ENCODE assay signal across 21 cellular contexts in the genomic region with DNA sequence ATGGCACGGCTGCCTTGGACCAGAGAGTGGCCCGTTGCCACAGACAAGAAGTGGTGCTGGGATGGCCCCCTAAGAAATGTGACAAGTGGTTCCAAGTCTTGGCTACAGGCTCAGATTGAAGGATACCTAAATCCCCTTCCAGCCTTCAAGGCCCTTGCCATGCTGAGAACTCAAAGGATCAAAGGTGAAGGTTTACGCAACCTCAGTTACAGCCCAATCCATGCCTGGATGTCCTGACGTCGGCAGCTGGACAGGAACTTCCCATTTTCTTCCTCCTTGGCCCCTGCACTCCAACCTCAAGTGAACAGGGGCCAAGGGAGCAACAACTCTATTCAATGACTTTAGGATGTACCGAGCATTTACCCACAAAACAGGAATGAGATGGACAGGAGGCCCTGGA.
DNase-seq lines count a peak whose midpoint lies in the region; ATAC-seq, FAIRE-seq and TF ChIP-seq lines count a peak whose summit lies in the region.
"Had no signal": no experiment of that assay in that cellular context is flagged by ENCODE, and none has a peak within 500 bp of the region (broad histone marks: within the 10 kb centered on the region; RNA-seq: fewer than 3 reads in every experiment).

No MANE protein-coding gene starts in this region.

- no peak for TF ChIP-seq POLR2A in IMR-90 (IDR thresholded peaks at IDR 0.05; ENCODE audit: low read depth, low read length)

- H4K91ac ChIP-seq in IMR-90 (ENCODE audit: insufficient read depth, low read depth, low read length) (no peak overlapping the region), neuronal stem cell (ENCODE audit: low read depth, low read length, poor library complexity) (no peak overlapping the region)

- dilution Hi-C loops in IMR-90 (cut with HindIII; ENCODE audit: low sequenced_read_pairs, unreplicated experiment): no loop called here

- H3K36me3 Mint-ChIP-seq in T-cell: no peaks in the 10 kb centered on the region
- H3K36me3 Mint-ChIP-seq: CD4-positive, CD25-positive, alpha-beta regulatory T cell; CD8-positive, alpha-beta memory T cell had no signal

- no peak overlapping the region for H3K27ac Mint-ChIP-seq in T-cell
- H3K27ac Mint-ChIP-seq: CD8-positive, alpha-beta memory T cell; HFFc6 had no signal

- CTCF ChIA-PET in IMR-90 (lab: Yijun Ruan, JAX) (no interaction called here), T-cell (lab: Charles Lee) (no interaction called here)

- H2BK15ac ChIP-seq in IMR-90 (ENCODE audit: low read depth, low read length) (no peak overlapping the region), neuronal stem cell (ENCODE audit: low read length) (no peak overlapping the region)

- no peak overlapping the region for H2AK9ac ChIP-seq in IMR-90 (replicated peaks; ENCODE audit: low read depth, low read length, poor library complexity)

- H3K27me3 ChIP-seq in IMR-90 (ENCODE audit: control insufficient read depth, insufficient read depth, low read length) (peaks cover 49% of the 10 kb centered on the region), neuronal stem cell (ENCODE audit: control insufficient read depth in 3 of 3, insufficient read depth in 3 of 3, low read depth in 1 of 3, low read length in 3 of 3) (peaks cover 0 to 22% (median 0%) of the 10 kb centered on the region in 3 experiments), small intestine (ENCODE audit: control insufficient read depth in 2 of 2, insufficient read depth in 2 of 2, low read length in 2 of 2) (no peaks in the 10 kb centered on the region)
- H3K27me3 ChIP-seq: BLaER1 had no signal

- no peak overlapping the region for H2BK12ac ChIP-seq in neuronal stem cell (ENCODE audit: low read length)

- H3K4me1 ChIP-seq in IMR-90 (ENCODE audit: control insufficient read depth, insufficient read depth, low read length) (no peaks in the 10 kb centered on the region), neuronal stem cell (ENCODE audit: control insufficient read depth in 2 of 2, insufficient read depth in 1 of 2, low read depth in 1 of 2, low read length in 2 of 2) (no peaks in the 10 kb centered on the region), small intestine (ENCODE audit: control insufficient read depth in 2 of 2, insufficient read depth in 1 of 2, low read depth in 1 of 2, low read length in 1 of 2) (no peaks in the 10 kb centered on the region)
- H3K4me1 ChIP-seq: BLaER1, HAP-1 had no signal

- no peak for DNase-seq in IMR-90
- DNase-seq in neuronal stem cell (ENCODE audit: low spot score): no peak
- DNase-seq in small intestine: peak; percentile 23
- no peak for DNase-seq in activated T-cell treated with anti-CD3 and anti-CD28 coated beads for 4 hours
- DNase-seq in T-cell: no peak
- DNase-seq: CD4-positive, CD25-positive, alpha-beta regulatory T cell; CD8-positive, alpha-beta memory T cell; DMS 273 treated with DMSO at 0.1 percent for 48 hours; DMS79; EL; GDM1; GOT3; HFFc6 had no signal

- in situ Hi-C loops in IMR-90 (cut with MboI; ENCODE audit: low sequenced_read_pairs): no loop called here

- H4K5ac ChIP-seq in IMR-90 (ENCODE audit: low read depth, low read length): no peak overlapping the region

- intact Hi-C loops in IMR-90 (cut with micrococcal nuclease): no loop called here

- no peaks in the 10 kb centered on the region for H3K9me3 Mint-ChIP-seq in T-cell
- H3K9me3 Mint-ChIP-seq: HFFc6 had no signal

- no peaks in the 10 kb centered on the region; the same call in 1 of the 2 replicates for H3K9me3 ChIP-seq in IMR-90 (ENCODE audit: control insufficient read depth, insufficient read depth, low read length)
- H3K9me3 ChIP-seq in neuronal stem cell (replicated peaks in 1 of 2; ENCODE audit: control insufficient read depth in 2 of 2, insufficient read depth in 1 of 2, low read depth in 1 of 2, low read length in 2 of 2): no peaks in the 10 kb centered on the region
- H3K9me3 ChIP-seq in small intestine (ENCODE audit: control insufficient read depth, low read depth): no peaks in the 10 kb centered on the region
- H3K9me3 ChIP-seq: BLaER1, HAP-1 had no signal

- no peak for TF ChIP-seq CTCF in IMR-90 (conservative IDR thresholded peaks at IDR 0.05; ENCODE audit: low read depth, low read length)

- H2BK20ac ChIP-seq in IMR-90 (ENCODE audit: low read depth, low read length): no peak overlapping the region

- H3K27ac ChIP-seq in IMR-90 (ENCODE audit: insufficient read depth, low read length) (no peak overlapping the region), neuronal stem cell (replicated peaks; ENCODE audit: low read length) (no peak overlapping the region), small intestine (ENCODE audit: low read depth in 1 of 2, low read length in 1 of 2) (no peak overlapping the region)
- H3K27ac ChIP-seq: BLaER1, C4-2B had no signal

- peaks cover 9 to 22% of the 10 kb centered on the region in 2 donors for H3K27me3 Mint-ChIP-seq in T-cell
- H3K27me3 Mint-ChIP-seq: CD4-positive, CD25-positive, alpha-beta regulatory T cell had no signal

- no peak for ATAC-seq in IMR-90 (ENCODE audit: low read depth)
- no peak for ATAC-seq in T-cell (replicated peaks in 1 of 4)
- no peak for ATAC-seq in HG02938 (IDR thresholded peaks at IDR 0.05; ENCODE audit: unreplicated experiment)
- ATAC-seq: GM12878 had no signal

- FAIRE-seq in small intestine (lab: Jason Lieb, UNC): no peak
- FAIRE-seq: D721Med, GM12878, GM19239, H54 had no signal

- no peak overlapping the region for H3K4ac ChIP-seq in IMR-90 (ENCODE audit: low read depth, low read length)
- H3K4ac ChIP-seq in neuronal stem cell (ENCODE audit: low read length): no peak overlapping the region

- POLR2A ChIA-PET in IMR-90 (lab: Charles Lee; ENCODE audit: unreplicated experiment): no interaction called here
- POLR2A ChIA-PET in T-cell (lab: Charles Lee): no interaction called here

- H3K36me3 ChIP-seq in IMR-90 (ENCODE audit: control insufficient read depth, insufficient read depth, low read length) (no peaks in the 10 kb centered on the region), neuronal stem cell (replicated peaks in 1 of 2; ENCODE audit: control insufficient read depth in 2 of 2, insufficient read depth in 2 of 2, low read length in 2 of 2) (no peaks in the 10 kb centered on the region), small intestine (ENCODE audit: control insufficient read depth in 2 of 2, insufficient read depth in 2 of 2, low read length in 2 of 2) (no peaks in the 10 kb centered on the region)
- H3K36me3 ChIP-seq: BLaER1, HAP-1 had no signal

- H3K4me2 ChIP-seq in IMR-90 (ENCODE audit: low read depth, low read length) (no peak overlapping the region), neuronal stem cell (ENCODE audit: insufficient read depth, low read length, poor library complexity, severe bottlenecking) (no peak overlapping the region)
- H3K4me2 ChIP-seq: BLaER1 had no signal

- no TSS peak for BruUV-seq in IMR-90 (replicated peaks; lab: Mats Ljungman, UMichigan)

- H2BK5ac ChIP-seq in IMR-90 (ENCODE audit: low read depth, low read length, poor library complexity, severe bottlenecking) (no peak overlapping the region), neuronal stem cell (ENCODE audit: low read length) (no peak overlapping the region)

- H3K56ac ChIP-seq in IMR-90 (ENCODE audit: extremely low read depth, insufficient read depth, low read length): no peak overlapping the region

- no peak overlapping the region for H3K9ac ChIP-seq in IMR-90 (ENCODE audit: low read depth, low read length)
- peak overlapping the region; percentile 2 for H3K9ac ChIP-seq in neuronal stem cell (ENCODE audit: low read depth, low read length, poor library complexity)
- H3K9ac ChIP-seq: BLaER1 had no signal

- TF ChIP-seq RAD21 in IMR-90 (IDR thresholded peaks at IDR 0.05; ENCODE audit: low read length): no peak

- no peak overlapping the region for H3K18ac ChIP-seq in IMR-90 (ENCODE audit: low read depth, low read length)
- H3K18ac ChIP-seq in neuronal stem cell (ENCODE audit: low read length): no peak overlapping the region

- no peaks in the 10 kb centered on the region for H3K9me1 ChIP-seq in IMR-90 (ENCODE audit: insufficient read depth, low read length)

- H2AK5ac ChIP-seq in IMR-90 (ENCODE audit: low read depth, low read length) (no peak overlapping the region), neuronal stem cell (ENCODE audit: low read depth, low read length) (no peak overlapping the region)

- H2BK120ac ChIP-seq in IMR-90 (ENCODE audit: low read depth, low read length): no peak overlapping the region
- no peak overlapping the region for H2BK120ac ChIP-seq in neuronal stem cell (ENCODE audit: low read depth, low read length)

- H4K8ac ChIP-seq in IMR-90 (ENCODE audit: low read depth in 2 of 2, low read length in 2 of 2) (no peak overlapping the region), neuronal stem cell (ENCODE audit: low read depth, low read length) (peak overlapping the region; percentile 7)

- H3K14ac ChIP-seq in IMR-90 (replicated peaks; ENCODE audit: low read depth, low read length): no peak overlapping the region
- H3K14ac ChIP-seq in neuronal stem cell (ENCODE audit: low read length): no peak overlapping the region

- H3K23ac ChIP-seq in IMR-90 (ENCODE audit: low read depth, low read length) (no peak overlapping the region), neuronal stem cell (ENCODE audit: low read depth, low read length, poor library complexity) (no peak overlapping the region)

- H3K79me1 ChIP-seq in IMR-90 (ENCODE audit: low read depth in 1 of 2, low read length in 2 of 2): no peaks in the 10 kb centered on the region
- no peaks in the 10 kb centered on the region for H3K79me1 ChIP-seq in neuronal stem cell (ENCODE audit: low read depth, low read length)

- H3K4me1 Mint-ChIP-seq in T-cell: no peaks in the 10 kb centered on the region
- H3K4me1 Mint-ChIP-seq: CD4-positive, CD25-positive, alpha-beta regulatory T cell; CD8-positive, alpha-beta memory T cell had no signal

- H2AFZ ChIP-seq in IMR-90 (replicated peaks; ENCODE audit: low read length, poor library complexity): no peak overlapping the region
- H2AFZ ChIP-seq in neuronal stem cell (ENCODE audit: low read length): no peak overlapping the region

- H3K4me3 Mint-ChIP-seq in T-cell: no peak overlapping the region
- H3K4me3 Mint-ChIP-seq: CD4-positive, CD25-positive, alpha-beta regulatory T cell; CD8-positive, alpha-beta memory T cell; HFFc6 had no signal

- no peak overlapping the region for H3K4me3 ChIP-seq in IMR-90 (ENCODE audit: insufficient read depth, low read depth, low read length)
- H3K4me3 ChIP-seq in neuronal stem cell (ENCODE audit: low read length in 2 of 2): no peak overlapping the region
- no peak overlapping the region for H3K4me3 ChIP-seq in small intestine (ENCODE audit: low read depth in 1 of 2, low read length in 2 of 2)
- H3K4me3 ChIP-seq: BLaER1, GM12878, HAP-1 had no signal

- H4K20me1 ChIP-seq in IMR-90 (ENCODE audit: insufficient read depth, low read length): no peaks in the 10 kb centered on the region
- H4K20me1 ChIP-seq: BLaER1 had no signal

- no CpG with 5 or more reads among the region's 6 CpGs for WGBS in IMR-90 (ENCODE audit: extremely low coverage in 2 of 2, insufficient read length in 1 of 2), 2 experiments
- WGBS in neuronal stem cell (ENCODE audit: extremely low coverage in 2 of 2, insufficient read length in 2 of 2, insufficient replicate concordance in 1 of 2), 2 donors: no CpG with 5 or more reads among the region's 6 CpGs
- 65 to 78% (median 71%) methylated on average over 6 of the region's 6 CpGs for WGBS in small intestine, 3 donors

TF ChIP-seq in IMR-90, 13 proteins besides CTCF, POLR2A, EP300 and RAD21:
- TF ChIP-seq CEBPB (IDR thresholded peaks at IDR 0.05; ENCODE audit: low read depth, low read length) (0 out of 2 replicates have a peak, but pooled peaks have one; percentile 20), RFX5 (IDR thresholded peaks at IDR 0.05; ENCODE audit: low read depth, low read length) (no peak)
